In the genomic region with DNA sequence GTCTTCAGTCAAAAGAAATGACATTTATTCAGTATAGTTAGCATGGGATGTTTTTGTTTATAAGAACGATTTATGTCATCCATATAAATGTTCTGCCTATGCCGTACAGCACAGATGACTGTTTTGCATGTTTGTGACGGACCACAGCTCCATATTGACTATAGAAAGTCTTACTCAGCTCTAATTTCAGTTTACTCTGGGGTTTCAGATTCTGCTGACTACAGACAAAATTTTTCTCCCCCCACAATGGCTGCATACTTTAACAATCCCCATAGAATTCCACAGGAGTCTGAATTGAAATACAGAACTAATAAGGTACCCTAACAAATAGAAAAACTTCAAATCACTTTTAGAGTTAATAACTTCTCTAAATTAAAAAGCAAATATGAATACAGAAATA, we compare ENCODE assay signal across 1 cellular context.
TF ChIP-seq lines count a peak whose summit lies in the region.

No MANE protein-coding gene starts in this region.

TF ChIP-seq in H1, 55 proteins besides CTCF, POLR2A, EP300 and RAD21:
- TF ChIP-seq CHD1 (IDR thresholded peaks at IDR 0.05; ENCODE audit: low read depth, low read length) (no peak), FOSL1 (IDR thresholded peaks at IDR 0.05; ENCODE audit: insufficient read depth, low read depth, low read length) (no peak), RNF2 (IDR thresholded peaks at IDR 0.05; ENCODE audit: borderline replicate concordance, low read depth, low read length, missing control alignments, poor library complexity, severe bottlenecking) (no peak), MAFK (IDR thresholded peaks at IDR 0.05; ENCODE audit: low read depth, low read length) (peak; percentile 32; the same call in 1 of the 2 replicates)
